In genomic region chr19:49877020-49877878, GRCh38 we compare ENCODE assay signal across 8 cellular contexts. TPM values are rescaled to one million over a fixed set of nuclear protein-coding genes. Genes with fewer than 3 reads are reported as not detected.
DNase-seq lines count a peak whose midpoint lies in the region; ATAC-seq and TF ChIP-seq lines count a peak whose summit lies in the region.

Gene AKT1S1 (minus strand): TSS chr19:49877355. CDS start chr19:49873295, 4,060 bp downstream.
Gene TBC1D17 (plus strand): TSS chr19:49877702. CDS start chr19:49877724, 22 bp downstream.

- H3K36me3 ChIP-seq in OCI-LY3 (replicated peaks; ENCODE audit: low read depth, low read length): peaks cover 31% of the 10 kb centered on the region
- peaks cover 47% of the 10 kb centered on the region for H3K36me3 ChIP-seq in mesodermal cell (ENCODE audit: control insufficient read depth, insufficient read depth, low read length)

- no peak within 1 kb of the TSS for H3K4me3 Mint-ChIP-seq in endothelial cell (ENCODE audit: unreplicated experiment)

- H3K4me2 ChIP-seq in OCI-LY3 (ENCODE audit: low read length): peak within 1 kb of the TSS; percentile 88

- H3K27me3 ChIP-seq in OCI-LY3 (ENCODE audit: low read depth, low read length): no peaks in the 10 kb centered on the region

- 0% methylated on average over 53 of the region's 61 CpGs for WGBS in mesodermal cell (ENCODE audit: insufficient coverage in 2 of 2), 2 experiments

- peak within 1 kb of the TSS; percentile 77 for H2AFZ ChIP-seq in OCI-LY3 (ENCODE audit: low read depth, low read length)

- H3K9me3 Mint-ChIP-seq in endothelial cell (ENCODE audit: unreplicated experiment): no peaks in the 10 kb centered on the region

- H4K20me1 ChIP-seq in OCI-LY3 (ENCODE audit: insufficient read depth, low read length): no peaks in the 10 kb centered on the region; the same call in 1 of the 2 replicates

- DNase-seq in DMS 273 (lab: John Stamatoyannopoulos, UW; ENCODE audit: unreplicated experiment) (peak; percentile 100), HuH-7 (ENCODE audit: low spot score) (peak; percentile 99), endothelial cell (ENCODE audit: low spot score) (peak; percentile 96)
- DNase-seq in activated CD8-positive, alpha-beta memory T cell treated with anti-CD3 and anti-CD28 coated beads, Interleukin-2, amount 50 U/mL, for 48 hours: peak; percentile 97
- DNase-seq in stimulated activated CD8-positive, alpha-beta memory T cell treated with anti-CD3 and anti-CD28 coated beads, Interleukin-15, amount 100 ng/mL, for 4 hours (ENCODE audit: low read depth in 2 of 2): peak; percentile 97 to 98

- H3K27ac ChIP-seq in OCI-LY3 (ENCODE audit: low read length) (peak within 1 kb of the TSS; percentile 85), mesodermal cell (ENCODE audit: low read depth, low read length, severe bottlenecking) (peak within 1 kb of the TSS; percentile 98)

- peaks cover 33% of the 10 kb centered on the region for H3K79me2 ChIP-seq in OCI-LY3 (ENCODE audit: low read length)

- H3K27me3 Mint-ChIP-seq in endothelial cell (ENCODE audit: unreplicated experiment): peaks cover 21% of the 10 kb centered on the region

- peaks cover 26% of the 10 kb centered on the region for H3K4me1 Mint-ChIP-seq in endothelial cell (ENCODE audit: unreplicated experiment)

- peak; percentile 53 for ATAC-seq in GM21526 (IDR thresholded peaks at IDR 0.05; ENCODE audit: low FRiP score, unreplicated experiment)

- H3K4me3 ChIP-seq in OCI-LY3 (ENCODE audit: low read length) (peak within 1 kb of the TSS; percentile 88), mesodermal cell (ENCODE audit: extremely low read depth, insufficient read depth, low read length, poor library complexity, severe bottlenecking) (peak within 1 kb of the TSS; percentile 99)

- peaks cover 20% of the 10 kb centered on the region for H3K4me1 ChIP-seq in OCI-LY3 (ENCODE audit: low read length)
- H3K4me1 ChIP-seq in mesodermal cell (ENCODE audit: control insufficient read depth, insufficient read depth, low read length, poor library complexity, severe bottlenecking): peaks cover 11% of the 10 kb centered on the region

- H3K9me3 ChIP-seq in OCI-LY3 (ENCODE audit: insufficient read depth, low read length) (no peaks in the 10 kb centered on the region), mesodermal cell (ENCODE audit: control insufficient read depth, low read length) (no peaks in the 10 kb centered on the region)

- no peak for TF ChIP-seq CTCF in OCI-LY3 (IDR thresholded peaks at IDR 0.05; ENCODE audit: low read depth, low read length)
- TF ChIP-seq CTCF in endothelial cell (IDR thresholded peaks at IDR 0.05; ENCODE audit: unreplicated experiment): no peak

- H3K27ac Mint-ChIP-seq in endothelial cell (ENCODE audit: unreplicated experiment): peak within 1 kb of the TSS; percentile 61

- H3K9ac ChIP-seq in OCI-LY3 (ENCODE audit: low read length): peak within 1 kb of the TSS; percentile 95

- H3K36me3 Mint-ChIP-seq in endothelial cell (ENCODE audit: low read depth, unreplicated experiment): peaks cover 16% of the 10 kb centered on the region

RNA-seq across cellular contexts. Expression of gene AKT1S1, which starts in this region (rescaled TPM):
- 48.2 TPM for total RNA-seq in endothelial cell (ENCODE audit: unreplicated experiment)
- 49.5 TPM for polyA plus RNA-seq in mesodermal cell (2013, experiment 1 of 2)
- polyA plus RNA-seq in mesodermal cell (2013, experiment 2 of 2): 40.1 TPM

RNA-seq across cellular contexts. Expression of gene TBC1D17, which starts in this region (rescaled TPM):
- 36.8 TPM for total RNA-seq in endothelial cell (ENCODE audit: unreplicated experiment)
- 37.6 TPM for polyA plus RNA-seq in mesodermal cell (2013, experiment 1 of 2)
- polyA plus RNA-seq in mesodermal cell (2013, experiment 2 of 2): 34.7 TPM

Comparison
In these comparisons a context has a peak if more than half of its experiments do, and no peak if none do; other contexts are left out.
1. Peak in every context shown above with its lines: DNase-seq, ATAC-seq, H3K4me3 ChIP-seq and H3K27ac ChIP-seq.